Comparison of ENCODE assay signal across 11 cellular contexts in genomic region chr10:19031763-19032162, GRCh38. TPM values are rescaled to one million over a fixed set of nuclear protein-coding genes. Genes with fewer than 3 reads are reported as not detected.
"Had no signal": no experiment of that assay in that cellular context is flagged by ENCODE, and none has a peak within 500 bp of the region (broad histone marks: within the 10 kb centered on the region; RNA-seq: fewer than 3 reads in every experiment).

No MANE protein-coding gene starts in this region.

- H3K4me1 ChIP-seq: HAP-1 had no signal

- ATAC-seq: HCT116, HepG2 had no signal

- H3K9ac ChIP-seq: GM23248 had no signal

- H2AFZ ChIP-seq: GM23248 had no signal

- H3K36me3 ChIP-seq: HAP-1 had no signal

- H3K27ac ChIP-seq: GM23248, HL-60 had no signal

- H3K4me3 ChIP-seq: GM23248, HAP-1 had no signal

- DNase-seq: GM23248, GOT3, H7, HFFc6 had no signal

- H3K9me3 ChIP-seq: HAP-1 had no signal

RNA-seq across cellular contexts. Expression of gene MALRD1, which starts 16.8 kb away (rescaled TPM):
- total RNA-seq: GM23248, H4, HFFc6, HT1080 had no signal
- polyA plus RNA-seq: IgD-negative memory B cell had no signal
